Comparison of ENCODE assay signal across 7 cellular contexts in the genomic region with DNA sequence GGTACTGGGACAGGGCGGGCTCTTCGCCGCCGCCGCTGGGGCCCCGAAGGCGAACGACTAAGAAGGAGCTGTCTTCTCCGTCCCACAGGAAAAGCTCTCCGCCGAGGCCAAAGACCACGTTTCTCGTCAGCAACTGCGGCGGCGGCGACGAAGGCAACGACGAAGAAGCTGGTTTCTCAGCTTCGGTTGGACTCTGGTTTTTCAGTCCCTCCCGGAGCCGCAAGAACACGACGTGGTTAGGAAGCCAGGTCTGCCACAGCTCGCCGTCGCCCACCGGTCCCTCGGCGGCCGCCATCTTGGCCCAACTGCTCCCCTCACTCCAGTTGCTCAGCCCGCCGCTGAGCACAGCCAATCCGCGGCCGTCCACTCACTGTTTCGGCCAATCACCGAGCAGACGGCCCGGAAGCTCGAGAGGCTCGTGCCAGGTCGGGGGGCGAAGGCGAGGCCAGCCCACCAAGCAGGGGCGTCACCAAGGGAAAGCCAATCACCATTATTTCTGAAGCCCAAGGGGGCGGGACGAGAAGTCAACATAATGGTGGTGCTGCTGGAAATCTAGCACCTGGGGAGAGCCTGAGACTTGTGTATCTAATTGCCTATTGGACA. TPM values are rescaled to one million over a fixed set of nuclear protein-coding genes. Genes with fewer than 3 reads are reported as not detected.
DNase-seq lines count a peak whose midpoint lies in the region; ATAC-seq, FAIRE-seq and TF ChIP-seq lines count a peak whose summit lies in the region.

A gene (minus strand): TSS at position 307 of the 603 bp plus-strand sequence. CDS start 12 bp downstream, at position 295.

- peak; percentile 86 for ATAC-seq in HG02981 (IDR thresholded peaks at IDR 0.05; ENCODE audit: unreplicated experiment)

- peak; percentile 96 for FAIRE-seq in GM18507 (lab: Jason Lieb, UNC)

- TF ChIP-seq CTCF in astrocyte of the cerebellum (IDR thresholded peaks at IDR 0.05; ENCODE audit: low read depth, low read length, missing control alignments): no peak

- DNase-seq in GM18507 (ENCODE audit: extremely low spot score, insufficient read length, low read depth): peak; percentile 95
- DNase-seq in NCI-H2029 treated with DMSO at 0.1 percent for 48 hours (lab: John Stamatoyannopoulos, UW): peak; percentile 73
- DNase-seq in T-helper 9 cell: peak; percentile 91
- peak; percentile 94 for DNase-seq in astrocyte of the cerebellum (ENCODE audit: low read depth)
- peak; percentile 99 for DNase-seq in hepatic stellate cell (ENCODE audit: low spot score)
- DNase-seq in renal cortical epithelial cell (ENCODE audit: low read depth): peak; percentile 94

- in situ Hi-C loops in astrocyte of the cerebellum (cut with HindIII; ENCODE audit: low sequenced_read_pairs): no loop called here

- H3K4me3 ChIP-seq in astrocyte of the cerebellum (ENCODE audit: low read depth, low read length): peak within 1 kb of the TSS; percentile 92

RNA-seq across cellular contexts. Expression of the gene that starts here (rescaled TPM):
- total RNA-seq in renal cortical epithelial cell: 81.6 and 161 TPM in 2 replicates

Comparison
In these comparisons a context has a peak if more than half of its experiments do, and no peak if none do; other contexts are left out.
1. Peak in every context shown above with its lines: DNase-seq, ATAC-seq and H3K4me3 ChIP-seq.